23 cellular contexts compared by ENCODE assay signal in genomic region chr11:598005-598680, GRCh38. TPM values are rescaled to one million over a fixed set of nuclear protein-coding genes. Genes with fewer than 3 reads are reported as not detected.
DNase-seq lines count a peak whose midpoint lies in the region; ATAC-seq, FAIRE-seq and TF ChIP-seq lines count a peak whose summit lies in the region.
"Had no signal": no experiment of that assay in that cellular context is flagged by ENCODE, and none has a peak within 500 bp of the region (broad histone marks: within the 10 kb centered on the region; RNA-seq: fewer than 3 reads in every experiment).

No MANE protein-coding gene starts in this region.

- CTCF ChIA-PET in IMR-90 (lab: Yijun Ruan, JAX), result no interaction called here
- CTCF ChIA-PET in K562 (lab: Yijun Ruan, JAX; ENCODE audit: low intra/inter-chr PET ratio), result no interaction called here

- no peak overlapping the region for H2BK15ac ChIP-seq in IMR-90 (ENCODE audit: low read depth, low read length)
- no peak overlapping the region for H2BK15ac ChIP-seq in mesenchymal stem cell (ENCODE audit: low read depth, poor library complexity, severe bottlenecking)

- POLR2A ChIA-PET in IMR-90 (lab: Charles Lee; ENCODE audit: unreplicated experiment), result no interaction called here
- POLR2A ChIA-PET in K562 (lab: Yijun Ruan, JAX), result no interaction called here

- WGBS in IMR-90 (ENCODE audit: extremely low coverage in 2 of 2, insufficient read length in 1 of 2), 2 experiments, result 95% methylated on average over 20 of the region's 30 CpGs; no CpG with 5 or more reads in 1 of the 2 experiments
- WGBS in K562 (ENCODE audit: insufficient coverage, low coverage, missing lambda C conversion rate), result 91% methylated on average over 21 of the region's 30 CpGs
- WGBS in mesenchymal stem cell, result 96% methylated on average over 30 of the region's 30 CpGs

- H4K8ac ChIP-seq in IMR-90 (ENCODE audit: low read depth in 2 of 2, low read length in 2 of 2) (no peak overlapping the region), mesenchymal stem cell (ENCODE audit: low read length) (no peak overlapping the region)

- H3K36me3 ChIP-seq in IMR-90 (ENCODE audit: control insufficient read depth, insufficient read depth, low read length) (peaks cover 72% of the 10 kb centered on the region), K562 (ENCODE audit: control insufficient read depth, insufficient read depth, low read length) (peaks cover 89% of the 10 kb centered on the region), mesenchymal stem cell (ENCODE audit: control insufficient read depth in 1 of 2, insufficient read depth in 2 of 2, low read depth in 1 of 2, low read length in 2 of 2) (peaks cover 87 to 91% of the 10 kb centered on the region in 2 experiments)

- H3K18ac ChIP-seq in IMR-90 (ENCODE audit: low read depth, low read length) (no peak overlapping the region), mesenchymal stem cell (ENCODE audit: low read depth in 1 of 2, low read length in 2 of 2) (no peak overlapping the region)

- ATAC-seq in IMR-90 (ENCODE audit: low read depth) (no peak), K562 (no peak), HG02571 (IDR thresholded peaks at IDR 0.05; ENCODE audit: unreplicated experiment) (no peak)
- ATAC-seq: CD8-positive, alpha-beta T cell; HCT116 had no signal

- H3K4me1 ChIP-seq in IMR-90 (ENCODE audit: control insufficient read depth, insufficient read depth, low read length) (no peaks in the 10 kb centered on the region), K562 (replicated peaks in 1 of 2; ENCODE audit: control insufficient read depth in 2 of 2, insufficient read depth in 2 of 2, low read length in 2 of 2) (peaks cover 0 to 14% of the 10 kb centered on the region in 2 experiments; a peak in 1 of 5 replicates), mesenchymal stem cell (ENCODE audit: control insufficient read depth, insufficient read depth, low read depth, low read length) (peaks cover 3% of the 10 kb centered on the region)
- H3K4me1 ChIP-seq: Caco-2 had no signal

- H3K27ac ChIP-seq in IMR-90 (ENCODE audit: insufficient read depth, low read length) (no peak overlapping the region), K562 (ENCODE audit: extremely low read depth, low read depth, low read length) (no peak overlapping the region), mesenchymal stem cell (ENCODE audit: low read length, poor library complexity, severe bottlenecking) (no peak overlapping the region)
- H3K27ac ChIP-seq: A549, RWPE1, SK-N-MC had no signal

- peaks cover 32% of the 10 kb centered on the region for H4K20me1 ChIP-seq in IMR-90 (ENCODE audit: insufficient read depth, low read length)
- no peaks in the 10 kb centered on the region for H4K20me1 ChIP-seq in K562 (replicated peaks; ENCODE audit: control insufficient read depth, insufficient read depth, low read length)

- dilution Hi-C loops in IMR-90 (cut with HindIII; ENCODE audit: low sequenced_read_pairs, unreplicated experiment), result no loop called here

- no peaks in the 10 kb centered on the region for H3K9me1 ChIP-seq in IMR-90 (ENCODE audit: insufficient read depth, low read length)
- H3K9me1 ChIP-seq in K562 (ENCODE audit: control insufficient read depth, insufficient read depth, low read length), result no peaks in the 10 kb centered on the region

- H2BK12ac ChIP-seq in mesenchymal stem cell (ENCODE audit: low read length in 2 of 2), result no peak overlapping the region

- H2AK5ac ChIP-seq in IMR-90 (ENCODE audit: low read depth, low read length) (no peak overlapping the region), mesenchymal stem cell (ENCODE audit: low read length, severe bottlenecking) (no peak overlapping the region)

- H3K4me3 ChIP-seq in IMR-90 (ENCODE audit: insufficient read depth, low read depth, low read length) (no peak overlapping the region), K562 (no peak overlapping the region), mesenchymal stem cell (ENCODE audit: insufficient read depth in 1 of 2, low read depth in 1 of 2, low read length in 2 of 2) (no peak overlapping the region)
- H3K4me3 ChIP-seq: A549, SK-N-MC had no signal

- in situ Hi-C loops in IMR-90 (cut with MboI; ENCODE audit: low sequenced_read_pairs) (no loop called here), K562 (cut with MboI) (no loop called here)

- no peak for TF ChIP-seq EP300 in K562 (IDR thresholded peaks at IDR 0.05; ENCODE audit: low read length)

- no peaks in the 10 kb centered on the region; the same call in 1 of the 3 replicates for H3K79me2 ChIP-seq in K562 (ENCODE audit: control insufficient read depth, insufficient read depth, low read length)

- H2BK120ac ChIP-seq in IMR-90 (ENCODE audit: low read depth, low read length), result no peak overlapping the region
- no peak overlapping the region for H2BK120ac ChIP-seq in mesenchymal stem cell (ENCODE audit: low read depth, low read length)

- H2BK5ac ChIP-seq in IMR-90 (ENCODE audit: low read depth, low read length, poor library complexity, severe bottlenecking) (no peak overlapping the region), mesenchymal stem cell (ENCODE audit: low read depth, low read length, poor library complexity, severe bottlenecking) (no peak overlapping the region)

- no peak overlapping the region for H3K4ac ChIP-seq in IMR-90 (ENCODE audit: low read depth, low read length)
- no peak overlapping the region for H3K4ac ChIP-seq in mesenchymal stem cell (ENCODE audit: low read depth in 1 of 2, low read length in 2 of 2)

- intact Hi-C loops in IMR-90 (cut with micrococcal nuclease), result no loop called here
- intact Hi-C loops in K562 (cut with micrococcal nuclease), result no loop called here

- H3K23ac ChIP-seq in IMR-90 (ENCODE audit: low read depth, low read length), result no peak overlapping the region
- H3K23ac ChIP-seq in mesenchymal stem cell (ENCODE audit: low read length in 2 of 2), result no peak overlapping the region

- FAIRE-seq in K562 (lab: Jason Lieb, UNC), result no peak
- FAIRE-seq: A549, G401.6 had no signal

- BruUV-seq in IMR-90 (replicated peaks; lab: Mats Ljungman, UMichigan), result no TSS peak
- no TSS peak for BruUV-seq in K562 (replicated peaks; lab: Mats Ljungman, UMichigan)

- no peak overlapping the region for H2AFZ ChIP-seq in IMR-90 (replicated peaks; ENCODE audit: low read length, poor library complexity)
- no peak overlapping the region for H2AFZ ChIP-seq in K562 (ENCODE audit: low read depth, low read length)
- H2AFZ ChIP-seq in mesenchymal stem cell (ENCODE audit: low read depth, low read length), result no peak overlapping the region

- TF ChIP-seq POLR2A in IMR-90 (IDR thresholded peaks at IDR 0.05; ENCODE audit: low read depth, low read length) (no peak), K562 (conservative IDR thresholded peaks at IDR 0.05) (no peak)

- no peaks in the 10 kb centered on the region for H3K9me3 ChIP-seq in IMR-90 (ENCODE audit: control insufficient read depth, insufficient read depth, low read length)
- H3K9me3 ChIP-seq in K562 (replicated peaks; ENCODE audit: control insufficient read depth, insufficient read depth, low read depth, low read length), result no peaks in the 10 kb centered on the region
- H3K9me3 ChIP-seq in mesenchymal stem cell (ENCODE audit: control insufficient read depth, low read length), result no peaks in the 10 kb centered on the region
- H3K9me3 ChIP-seq: A549, Caco-2 had no signal

- H3K79me1 ChIP-seq in IMR-90 (ENCODE audit: low read depth in 1 of 2, low read length in 2 of 2) (peaks cover 19 to 54% of the 10 kb centered on the region in 2 experiments), mesenchymal stem cell (replicated peaks; ENCODE audit: low read length, poor library complexity, severe bottlenecking) (peaks cover 56% of the 10 kb centered on the region)

- no peak overlapping the region for H2BK20ac ChIP-seq in IMR-90 (ENCODE audit: low read depth, low read length)

- DNase-seq in IMR-90 (no peak), K562 (ENCODE audit: extremely low read depth in 1 of 4, low spot score in 3 of 4) (no peak), mesenchymal stem cell (no peak), NCI-H510A (lab: John Stamatoyannopoulos, UW) (no peak)
- DNase-seq: C1 segment of cervical spinal cord; CD8-positive, alpha-beta T cell; Karpas-422; NCI-H1092; NCI-H1417 treated with DMSO at 0.1 percent for 48 hours; NCI-H1694 treated with DMSO at 0.1 percent for 48 hours; NCI-H2081; NCI-H2227 treated with DMSO at 0.1 percent for 48 hours; NCI-H69; SIG-M5 had no signal

- no peak overlapping the region for H3K4me2 ChIP-seq in IMR-90 (ENCODE audit: low read depth, low read length)
- H3K4me2 ChIP-seq in K562 (ENCODE audit: insufficient read depth, low read length), result no peak overlapping the region
- no peak overlapping the region for H3K4me2 ChIP-seq in mesenchymal stem cell (ENCODE audit: low read length, poor library complexity, severe bottlenecking)
- H3K4me2 ChIP-seq: A549 had no signal

- peak overlapping the region; percentile 28 for H2AK9ac ChIP-seq in IMR-90 (replicated peaks; ENCODE audit: low read depth, low read length, poor library complexity)

- TF ChIP-seq CTCF in IMR-90 (conservative IDR thresholded peaks at IDR 0.05; ENCODE audit: low read depth, low read length) (no peak), K562 (IDR thresholded peaks at IDR 0.05 in 2 of 3, conservative IDR thresholded peaks at IDR 0.05 in 1 of 3; ENCODE audit: insufficient read depth in 2 of 3, low read depth in 1 of 3, low read length in 3 of 3) (no peak)

- no peak overlapping the region for H3K56ac ChIP-seq in IMR-90 (ENCODE audit: extremely low read depth, insufficient read depth, low read length)

- no peak overlapping the region for H4K5ac ChIP-seq in IMR-90 (ENCODE audit: low read depth, low read length)

- H3K9ac ChIP-seq in IMR-90 (ENCODE audit: low read depth, low read length) (no peak overlapping the region), K562 (ENCODE audit: insufficient read depth in 1 of 2, low read depth in 2 of 2, low read length in 2 of 2) (no peak overlapping the region; a peak in 1 of 4 replicates), mesenchymal stem cell (ENCODE audit: low read length) (no peak overlapping the region)

- H3K27me3 ChIP-seq in IMR-90 (ENCODE audit: control insufficient read depth, insufficient read depth, low read length), result no peaks in the 10 kb centered on the region
- H3K27me3 ChIP-seq in K562 (ENCODE audit: control insufficient read depth in 2 of 2, insufficient read depth in 2 of 2, low read length in 2 of 2), result no peaks in the 10 kb centered on the region
- no peaks in the 10 kb centered on the region for H3K27me3 ChIP-seq in mesenchymal stem cell (ENCODE audit: control insufficient read depth in 1 of 2, insufficient read depth in 1 of 2, low read length in 2 of 2)

- TF ChIP-seq RAD21 in IMR-90 (IDR thresholded peaks at IDR 0.05; ENCODE audit: low read length), result no peak
- TF ChIP-seq RAD21 in K562 (CRISPR knock-in tag; conservative IDR thresholded peaks at IDR 0.05 in 1 of 2, IDR thresholded peaks at IDR 0.05 in 1 of 2), result no peak

- H3K14ac ChIP-seq in IMR-90 (replicated peaks; ENCODE audit: low read depth, low read length) (no peak overlapping the region), mesenchymal stem cell (ENCODE audit: low read length in 2 of 2) (no peak overlapping the region)

- H4K91ac ChIP-seq in IMR-90 (ENCODE audit: insufficient read depth, low read depth, low read length) (no peak overlapping the region), mesenchymal stem cell (ENCODE audit: low read length) (peak overlapping the region; percentile 5)

RNA-seq across cellular contexts. Expression of gene IRF7, which starts 17.6 kb away (rescaled TPM):
- 1.4 and 1.6 TPM in 2 replicates for total RNA-seq in IMR-90 (2012; rRNA removed)
- 4.5 and 5.8 TPM in 2 replicates for polyA plus RNA-seq in IMR-90 (2012; rRNA removed)
- polyA plus RNA-seq in IMR-90 (2012; cell fraction: cytosol; rRNA removed), result 3.0 and 6.5 TPM in 2 replicates
- 14.5 and 38.2 TPM in 2 replicates for polyA plus RNA-seq in IMR-90 (2012; cell fraction: nucleus; rRNA removed; ENCODE audit: low replicate concordance)
- total RNA-seq in K562 (2011; cell fraction: chromatin; rRNA removed; ENCODE audit: low replicate concordance), result 3.7 and 21.2 TPM in 2 replicates
- 23.2 and 27.2 TPM in 2 replicates for total RNA-seq in K562 (2011; cell fraction: nucleolus; rRNA removed)
- 10.0 and 11.6 TPM in 2 replicates for total RNA-seq in K562 (2011; cell fraction: nucleoplasm; rRNA removed)
- total RNA-seq in K562 (2014; rRNA removed), result 3.7 and 8.3 TPM in 2 replicates
- total RNA-seq in K562 (2014; rRNA removed; fragmentation: Illumina TruSeq; extraction: Trizol), result 0.29 TPM in 1 of 2 replicates, not detected in the other
- 2.0 and 2.2 TPM in 2 replicates for total RNA-seq in K562 (2015; rRNA removed; fragmentation: Illumina TruSeq; extraction: Trizol)
- total RNA-seq in K562 (2021), result 6.5 and 7.6 TPM in 2 replicates
- polyA plus RNA-seq in K562 (2011; rRNA removed), result 1.8 and 3.5 TPM in 2 replicates
- 2.7 and 6.6 TPM in 2 replicates for polyA plus RNA-seq in K562 (2011; cell fraction: cytosol; rRNA removed)
- polyA plus RNA-seq in K562 (2011; cell fraction: nucleus; rRNA removed), result 21.3 and 30.3 TPM in 2 replicates
- polyA plus RNA-seq in K562 (2012), result 4.0 and 11.8 TPM in 2 replicates
- 0.64 and 2.2 TPM in 2 replicates for polyA plus RNA-seq in K562 (2014; fragmentation: Illumina TruSeq; extraction: Trizol)
- under 1 TPM; 0.27 to 0.48 TPM for polyA plus RNA-seq in K562 (2014; fragmentation: Nextera tagmentation; extraction: Ambion mirVana)
- polyA plus RNA-seq in K562 (2014; rRNA removed), result 3.8 and 7.4 TPM in 2 replicates
- polyA minus RNA-seq in K562 (2011; rRNA and poly(A)+ RNA removed), result 0.42 and 0.49 TPM in 2 replicates
- polyA minus RNA-seq in K562 (2011; cell fraction: cytosol; rRNA and poly(A)+ RNA removed), result 1.3 and 5.2 TPM in 2 replicates
- polyA minus RNA-seq in K562 (2011; cell fraction: nucleus; rRNA and poly(A)+ RNA removed), result 10.6 and 12.6 TPM in 2 replicates
- polyA plus RNA-seq in mesenchymal stem cell (2013, experiment 1 of 2), result 6.8 TPM
- polyA plus RNA-seq in mesenchymal stem cell (2013, experiment 2 of 2), result 7.3 TPM

RNA-seq across cellular contexts. Expression of gene PHRF1, which starts 21.9 kb away (rescaled TPM):
- total RNA-seq in IMR-90 (2012; rRNA removed) (10.9 and 12.2 TPM in 2 replicates), K562 (2014; rRNA removed) (20.4 and 28.6 TPM in 2 replicates), K562 (2014; rRNA removed; fragmentation: Illumina TruSeq; extraction: Trizol) (4.2 and 4.9 TPM in 2 replicates), K562 (2015; rRNA removed; fragmentation: Illumina TruSeq; extraction: Trizol) (17.4 and 19.1 TPM in 2 replicates), K562 (2021) (34.5 and 37.2 TPM in 2 replicates)
- polyA plus RNA-seq in IMR-90 (2012; rRNA removed) (17.5 and 23.0 TPM in 2 replicates), K562 (2011; rRNA removed) (7.5 and 10.5 TPM in 2 replicates), K562 (2014; fragmentation: Illumina TruSeq; extraction: Trizol) (7.7 and 14.5 TPM in 2 replicates), K562 (2014; fragmentation: Nextera tagmentation; extraction: Ambion mirVana) (under 1 TPM; 0.07 to 0.18 TPM), K562 (2014; rRNA removed) (16.9 and 19.9 TPM in 2 replicates)
- 16.8 and 17.0 TPM in 2 replicates for polyA plus RNA-seq in IMR-90 (2012; cell fraction: cytosol; rRNA removed)
- 34.6 and 53.2 TPM in 2 replicates for polyA plus RNA-seq in IMR-90 (2012; cell fraction: nucleus; rRNA removed; ENCODE audit: low replicate concordance)
- 57.3 and 135 TPM in 2 replicates for total RNA-seq in K562 (2011; cell fraction: chromatin; rRNA removed; ENCODE audit: low replicate concordance)
- 56.1 and 60.9 TPM in 2 replicates for total RNA-seq in K562 (2011; cell fraction: nucleolus; rRNA removed)
- 48.9 and 51.5 TPM in 2 replicates for total RNA-seq in K562 (2011; cell fraction: nucleoplasm; rRNA removed)
- polyA plus RNA-seq in K562 (2011; cell fraction: cytosol; rRNA removed), result 7.2 and 14.5 TPM in 2 replicates
- polyA plus RNA-seq in K562 (2011; cell fraction: nucleus; rRNA removed), result 27.6 and 43.0 TPM in 2 replicates
- polyA plus RNA-seq in K562 (2012), result 12.2 and 16.7 TPM in 2 replicates
- polyA minus RNA-seq in K562 (2011; rRNA and poly(A)+ RNA removed), result 6.1 and 8.0 TPM in 2 replicates
- 13.6 and 23.3 TPM in 2 replicates for polyA minus RNA-seq in K562 (2011; cell fraction: cytosol; rRNA and poly(A)+ RNA removed)
- polyA minus RNA-seq in K562 (2011; cell fraction: nucleus; rRNA and poly(A)+ RNA removed), result 15.5 and 20.1 TPM in 2 replicates
- 13.2 TPM for polyA plus RNA-seq in mesenchymal stem cell (2013, experiment 1 of 2)
- polyA plus RNA-seq in mesenchymal stem cell (2013, experiment 2 of 2), result 11.9 TPM

RNA-seq across cellular contexts. Expression of gene CDHR5, which starts 26.6 kb away (rescaled TPM):
- total RNA-seq in IMR-90 (2012; rRNA removed) (not detected in 2 replicates), K562 (2014; rRNA removed) (not detected in 2 replicates), K562 (2014; rRNA removed; fragmentation: Illumina TruSeq; extraction: Trizol) (not detected in 2 replicates), K562 (2015; rRNA removed; fragmentation: Illumina TruSeq; extraction: Trizol) (not detected in 2 replicates), K562 (2021) (0.16 TPM in 1 of 2 replicates, not detected in the other)
- polyA plus RNA-seq in IMR-90 (2012; rRNA removed) (not detected in 2 replicates), K562 (2011; rRNA removed) (not detected in 2 replicates), K562 (2014; fragmentation: Illumina TruSeq; extraction: Trizol) (not detected in 2 replicates), K562 (2014; fragmentation: Nextera tagmentation; extraction: Ambion mirVana) (not detected), K562 (2014; rRNA removed) (not detected in 2 replicates)
- not detected in 2 replicates for polyA plus RNA-seq in IMR-90 (2012; cell fraction: cytosol; rRNA removed)
- not detected in 2 replicates for polyA plus RNA-seq in IMR-90 (2012; cell fraction: nucleus; rRNA removed; ENCODE audit: low replicate concordance)
- total RNA-seq in K562 (2011; cell fraction: chromatin; rRNA removed; ENCODE audit: low replicate concordance), result not detected in 2 replicates
- total RNA-seq in K562 (2011; cell fraction: nucleolus; rRNA removed), result not detected in 2 replicates
- not detected in 2 replicates for total RNA-seq in K562 (2011; cell fraction: nucleoplasm; rRNA removed)
- polyA plus RNA-seq in K562 (2011; cell fraction: cytosol; rRNA removed), result not detected in 2 replicates
- polyA plus RNA-seq in K562 (2011; cell fraction: nucleus; rRNA removed), result not detected in 2 replicates
- polyA plus RNA-seq in K562 (2012), result 0.06 and 0.14 TPM in 2 replicates
- polyA minus RNA-seq in K562 (2011; rRNA and poly(A)+ RNA removed), result not detected in 2 replicates
- not detected in 2 replicates for polyA minus RNA-seq in K562 (2011; cell fraction: cytosol; rRNA and poly(A)+ RNA removed)
- not detected in 2 replicates for polyA minus RNA-seq in K562 (2011; cell fraction: nucleus; rRNA and poly(A)+ RNA removed)
- not detected for polyA plus RNA-seq in mesenchymal stem cell (2013, experiment 1 of 2)
- polyA plus RNA-seq in mesenchymal stem cell (2013, experiment 2 of 2), result not detected
- total RNA-seq: CD8-positive, alpha-beta T cell; H4 had no signal

RNA-seq across cellular contexts. Expression of gene SCT, which starts 28.8 kb away (rescaled TPM):
- not detected in 2 replicates for total RNA-seq in IMR-90 (2012; rRNA removed)
- polyA plus RNA-seq in IMR-90 (2012; rRNA removed), result not detected in 2 replicates
- not detected in 2 replicates for polyA plus RNA-seq in IMR-90 (2012; cell fraction: cytosol; rRNA removed)
- polyA plus RNA-seq in IMR-90 (2012; cell fraction: nucleus; rRNA removed; ENCODE audit: low replicate concordance), result not detected in 2 replicates
- not detected in 2 replicates for total RNA-seq in K562 (2011; cell fraction: chromatin; rRNA removed; ENCODE audit: low replicate concordance)
- total RNA-seq in K562 (2011; cell fraction: nucleolus; rRNA removed), result not detected in 2 replicates
- total RNA-seq in K562 (2011; cell fraction: nucleoplasm; rRNA removed), result not detected in 2 replicates
- not detected in 2 replicates for total RNA-seq in K562 (2014; rRNA removed)
- not detected in 2 replicates for total RNA-seq in K562 (2014; rRNA removed; fragmentation: Illumina TruSeq; extraction: Trizol)
- total RNA-seq in K562 (2015; rRNA removed; fragmentation: Illumina TruSeq; extraction: Trizol), result not detected in 2 replicates
- not detected in 2 replicates for total RNA-seq in K562 (2021)
- polyA plus RNA-seq in K562 (2011; rRNA removed), result not detected in 2 replicates
- not detected in 2 replicates for polyA plus RNA-seq in K562 (2011; cell fraction: cytosol; rRNA removed)
- not detected in 2 replicates for polyA plus RNA-seq in K562 (2011; cell fraction: nucleus; rRNA removed)
- polyA plus RNA-seq in K562 (2012), result not detected in 2 replicates
- polyA plus RNA-seq in K562 (2014; fragmentation: Illumina TruSeq; extraction: Trizol), result not detected in 2 replicates
- polyA plus RNA-seq in K562 (2014; fragmentation: Nextera tagmentation; extraction: Ambion mirVana), result not detected
- polyA plus RNA-seq in K562 (2014; rRNA removed), result not detected in 2 replicates
- not detected in 2 replicates for polyA minus RNA-seq in K562 (2011; rRNA and poly(A)+ RNA removed)
- not detected in 2 replicates for polyA minus RNA-seq in K562 (2011; cell fraction: cytosol; rRNA and poly(A)+ RNA removed)
- polyA minus RNA-seq in K562 (2011; cell fraction: nucleus; rRNA and poly(A)+ RNA removed), result not detected in 2 replicates
- not detected for polyA plus RNA-seq in mesenchymal stem cell (2013, experiment 1 of 2)
- polyA plus RNA-seq in mesenchymal stem cell (2013, experiment 2 of 2), result not detected
- total RNA-seq: Caco-2; CD8-positive, alpha-beta T cell; H4; NCI-H460 had no signal
- polyA plus RNA-seq: A549 had no signal

RNA-seq across cellular contexts. Expression of gene RASSF7, which starts 37.4 kb away (rescaled TPM):
- total RNA-seq in IMR-90 (2012; rRNA removed) (6.8 and 6.9 TPM in 2 replicates), K562 (2014; rRNA removed) (45.2 and 50.3 TPM in 2 replicates), K562 (2014; rRNA removed; fragmentation: Illumina TruSeq; extraction: Trizol) (1.1 and 2.2 TPM in 2 replicates), K562 (2015; rRNA removed; fragmentation: Illumina TruSeq; extraction: Trizol) (16.2 and 18.6 TPM in 2 replicates), K562 (2021) (30.5 and 31.7 TPM in 2 replicates)
- polyA plus RNA-seq in IMR-90 (2012; rRNA removed) (18.5 and 24.2 TPM in 2 replicates), K562 (2011; rRNA removed) (19.8 and 30.3 TPM in 2 replicates), K562 (2014; fragmentation: Illumina TruSeq; extraction: Trizol) (3.0 and 17.0 TPM in 2 replicates), K562 (2014; fragmentation: Nextera tagmentation; extraction: Ambion mirVana) (under 1 TPM; 0.41 to 0.92 TPM), K562 (2014; rRNA removed) (44.3 and 52.7 TPM in 2 replicates)
- 22.9 and 28.1 TPM in 2 replicates for polyA plus RNA-seq in IMR-90 (2012; cell fraction: cytosol; rRNA removed)
- 66.1 and 134 TPM in 2 replicates for polyA plus RNA-seq in IMR-90 (2012; cell fraction: nucleus; rRNA removed; ENCODE audit: low replicate concordance)
- 15.6 and 50.0 TPM in 2 replicates for total RNA-seq in K562 (2011; cell fraction: chromatin; rRNA removed; ENCODE audit: low replicate concordance)
- total RNA-seq in K562 (2011; cell fraction: nucleolus; rRNA removed), result 73.5 and 76.5 TPM in 2 replicates
- total RNA-seq in K562 (2011; cell fraction: nucleoplasm; rRNA removed), result 28.3 and 32.9 TPM in 2 replicates
- 43.4 and 94.2 TPM in 2 replicates for polyA plus RNA-seq in K562 (2011; cell fraction: cytosol; rRNA removed)
- polyA plus RNA-seq in K562 (2011; cell fraction: nucleus; rRNA removed), result 170 and 239 TPM in 2 replicates
- polyA plus RNA-seq in K562 (2012), result 27.7 and 32.0 TPM in 2 replicates
- polyA minus RNA-seq in K562 (2011; rRNA and poly(A)+ RNA removed), result 2.7 and 4.7 TPM in 2 replicates
- 10.8 and 13.3 TPM in 2 replicates for polyA minus RNA-seq in K562 (2011; cell fraction: cytosol; rRNA and poly(A)+ RNA removed)
- polyA minus RNA-seq in K562 (2011; cell fraction: nucleus; rRNA and poly(A)+ RNA removed), result 18.8 and 21.8 TPM in 2 replicates
- polyA plus RNA-seq in mesenchymal stem cell (2013, experiment 1 of 2), result 3.2 TPM
- polyA plus RNA-seq in mesenchymal stem cell (2013, experiment 2 of 2), result 2.3 TPM
